ENCODE assay signal across 10 cellular contexts in genomic region chr3:111858641-111859040, GRCh38. TPM values are rescaled to one million over a fixed set of nuclear protein-coding genes. Genes with fewer than 3 reads are reported as not detected.
A peak's percentile ranks its signal among the peaks of the same experiment; 100 is the strongest.
DNase-seq lines count a peak whose midpoint lies in the region; ATAC-seq, FAIRE-seq and TF ChIP-seq lines count a peak whose summit lies in the region.
"Had no signal": no experiment of that assay in that cellular context is flagged by ENCODE, and none has a peak within 500 bp of the region (broad histone marks: within the 10 kb centered on the region; RNA-seq: fewer than 3 reads in every experiment).

No MANE protein-coding gene starts in this region.

- H3K27ac Mint-ChIP-seq in GM23338 (no peak overlapping the region), glutamatergic neuron (ENCODE audit: unreplicated experiment) (no peak overlapping the region)
- H3K27ac Mint-ChIP-seq: dendritic cell treated with granulocyte-macrophage colony-stimulating factor and Interleukin-4, amounts not matched to agents 40 ng/mL and 50 ng/mL, for 4 days had no signal

- TF ChIP-seq CTCF in GM23338 (conservative IDR thresholded peaks at IDR 0.05; ENCODE audit: low read depth in 2 of 2) (no peak), WI38 (IDR thresholded peaks at IDR 0.05; ENCODE audit: low read depth, low read length) (no peak), glutamatergic neuron (IDR thresholded peaks at IDR 0.05; ENCODE audit: partially characterized antibody, unreplicated experiment) (no peak)

- H3K4me3 Mint-ChIP-seq in GM23338: peak overlapping the region; percentile 97
- peak overlapping the region; percentile 86 for H3K4me3 Mint-ChIP-seq in glutamatergic neuron (ENCODE audit: unreplicated experiment)

- H3K27me3 ChIP-seq in GM23338 (ENCODE audit: insufficient read depth): peaks cover 33% of the 10 kb centered on the region
- no peaks in the 10 kb centered on the region for H3K27me3 ChIP-seq in rectal smooth muscle tissue (ENCODE audit: control insufficient read depth, insufficient read depth, low read length)

- no peaks in the 10 kb centered on the region for H3K36me3 ChIP-seq in GM23338 (ENCODE audit: insufficient read depth)
- no peaks in the 10 kb centered on the region for H3K36me3 ChIP-seq in rectal smooth muscle tissue (ENCODE audit: control insufficient read depth, insufficient read depth, low read length)

- H3K36me3 Mint-ChIP-seq in GM23338 (ENCODE audit: low read depth) (no peaks in the 10 kb centered on the region), glutamatergic neuron (ENCODE audit: unreplicated experiment) (no peaks in the 10 kb centered on the region)

- H3K9me3 Mint-ChIP-seq in GM23338 (no peaks in the 10 kb centered on the region), glutamatergic neuron (ENCODE audit: unreplicated experiment) (peaks cover 13% of the 10 kb centered on the region)
- H3K9me3 Mint-ChIP-seq: dendritic cell treated with granulocyte-macrophage colony-stimulating factor and Interleukin-4, amounts not matched to agents 40 ng/mL and 50 ng/mL, for 4 days had no signal

- H2AFZ ChIP-seq in GM23338: no peak overlapping the region

- H3K4me3 ChIP-seq in GM23338 (peak overlapping the region; percentile 71), WI38 (ENCODE audit: low read depth, low read length) (peak overlapping the region; percentile 78), rectal smooth muscle tissue (ENCODE audit: low read length) (peak overlapping the region; percentile 79)

- peaks cover 18% of the 10 kb centered on the region for H3K27me3 Mint-ChIP-seq in GM23338 (ENCODE audit: insufficient read depth, low read depth, poor library complexity)
- H3K27me3 Mint-ChIP-seq in glutamatergic neuron (ENCODE audit: unreplicated experiment): peaks cover 8% of the 10 kb centered on the region

- 0 out of 2 replicates have a peak, but pooled peaks cover 5% of the 10 kb centered on the region for H3F3A ChIP-seq in GM23338 (replicated peaks; ENCODE audit: low read depth)

- H3K4me1 ChIP-seq in GM23338 (ENCODE audit: insufficient read depth) (peaks cover 37% of the 10 kb centered on the region), rectal smooth muscle tissue (ENCODE audit: control insufficient read depth, insufficient read depth, low read length) (peaks cover 9% of the 10 kb centered on the region)

- no peaks in the 10 kb centered on the region for H3K9me2 ChIP-seq in GM23338 (ENCODE audit: insufficient read depth)

- no peak for FAIRE-seq in frontal cortex (lab: Jason Lieb, UNC)

- peaks cover 24% of the 10 kb centered on the region for H3K79me2 ChIP-seq in GM23338 (replicated peaks; ENCODE audit: insufficient read depth)

- no peak overlapping the region for H3K9ac ChIP-seq in rectal smooth muscle tissue (ENCODE audit: low read length)

- H4K20me1 ChIP-seq in GM23338 (replicated peaks; ENCODE audit: insufficient read depth): 0 out of 2 replicates have a peak, but pooled peaks cover 7% of the 10 kb centered on the region

- ATAC-seq in GM23338 (no peak), HG03108 (IDR thresholded peaks at IDR 0.05; ENCODE audit: unreplicated experiment) (no peak), GM19035 (IDR thresholded peaks at IDR 0.05; ENCODE audit: unreplicated experiment) (no peak)

- H3K4me2 ChIP-seq in GM23338: peak overlapping the region; percentile 65

- H3K4me1 Mint-ChIP-seq in GM23338: peaks cover 44% of the 10 kb centered on the region
- peaks cover 31% of the 10 kb centered on the region for H3K4me1 Mint-ChIP-seq in glutamatergic neuron (ENCODE audit: low read depth, unreplicated experiment)

- H3K27ac ChIP-seq in GM23338 (ENCODE audit: low read depth): no peak overlapping the region
- H3K27ac ChIP-seq in rectal smooth muscle tissue (ENCODE audit: low read depth, low read length): peak overlapping the region; percentile 97

- DNase-seq in GM23338 (ENCODE audit: low spot score) (peak; percentile 33), glutamatergic neuron (no peak), frontal cortex (ENCODE audit: low spot score in 2 of 2) (no peak)
- no peak for DNase-seq in stimulated activated CD4-positive, alpha-beta T cell treated with anti-CD3 and anti-CD28 coated beads, Interleukin-4, amount 100 ng/mL, for 24 hours
- DNase-seq: NCI-H2171 had no signal

TF ChIP-seq in GM23338, 12 proteins besides CTCF, POLR2A, EP300 and RAD21 (continues in another document):
- no peak for TF ChIP-seq EZH2phosphoT487 (IDR thresholded peaks at IDR 0.05; ENCODE audit: unreplicated experiment)
- TF ChIP-seq ZNF331 (CRISPR knock-in tag; IDR thresholded peaks at IDR 0.05; ENCODE audit: low read depth): no peak
- TF ChIP-seq, protein P1, sequence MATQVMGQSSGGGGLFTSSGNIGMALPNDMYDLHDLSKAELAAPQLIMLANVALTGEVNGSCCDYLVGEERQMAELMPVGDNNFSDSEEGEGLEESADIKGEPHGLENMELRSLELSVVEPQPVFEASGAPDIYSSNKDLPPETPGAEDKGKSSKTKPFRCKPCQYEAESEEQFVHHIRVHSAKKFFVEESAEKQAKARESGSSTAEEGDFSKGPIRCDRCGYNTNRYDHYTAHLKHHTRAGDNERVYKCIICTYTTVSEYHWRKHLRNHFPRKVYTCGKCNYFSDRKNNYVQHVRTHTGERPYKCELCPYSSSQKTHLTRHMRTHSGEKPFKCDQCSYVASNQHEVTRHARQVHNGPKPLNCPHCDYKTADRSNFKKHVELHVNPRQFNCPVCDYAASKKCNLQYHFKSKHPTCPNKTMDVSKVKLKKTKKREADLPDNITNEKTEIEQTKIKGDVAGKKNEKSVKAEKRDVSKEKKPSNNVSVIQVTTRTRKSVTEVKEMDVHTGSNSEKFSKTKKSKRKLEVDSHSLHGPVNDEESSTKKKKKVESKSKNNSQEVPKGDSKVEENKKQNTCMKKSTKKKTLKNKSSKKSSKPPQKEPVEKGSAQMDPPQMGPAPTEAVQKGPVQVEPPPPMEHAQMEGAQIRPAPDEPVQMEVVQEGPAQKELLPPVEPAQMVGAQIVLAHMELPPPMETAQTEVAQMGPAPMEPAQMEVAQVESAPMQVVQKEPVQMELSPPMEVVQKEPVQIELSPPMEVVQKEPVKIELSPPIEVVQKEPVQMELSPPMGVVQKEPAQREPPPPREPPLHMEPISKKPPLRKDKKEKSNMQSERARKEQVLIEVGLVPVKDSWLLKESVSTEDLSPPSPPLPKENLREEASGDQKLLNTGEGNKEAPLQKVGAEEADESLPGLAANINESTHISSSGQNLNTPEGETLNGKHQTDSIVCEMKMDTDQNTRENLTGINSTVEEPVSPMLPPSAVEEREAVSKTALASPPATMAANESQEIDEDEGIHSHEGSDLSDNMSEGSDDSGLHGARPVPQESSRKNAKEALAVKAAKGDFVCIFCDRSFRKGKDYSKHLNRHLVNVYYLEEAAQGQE (IDR thresholded peaks at IDR 0.05; ENCODE audit: unreplicated experiment): no peak
- no peak for TF ChIP-seq STAT1 (IDR thresholded peaks at IDR 0.05; ENCODE audit: unreplicated experiment)
- no peak for TF ChIP-seq CREB1 (CRISPR knock-in tag; IDR thresholded peaks at IDR 0.05; ENCODE audit: low read depth)
- no peak for TF ChIP-seq JUNB (IDR thresholded peaks at IDR 0.05; ENCODE audit: unreplicated experiment)

RNA-seq across cellular contexts. Expression of gene PHLDB2, which starts 0.4 kb away (rescaled TPM):
- total RNA-seq in GM23338 (2014; rRNA removed; shearing (Covaris generic)): 33.7 and 35.3 TPM in 2 replicates
- polyA plus RNA-seq in GM23338 (2016; fragmentation: Nextera tagmentation; extraction: Ambion mirVana): 17.5 and 19.5 TPM in 2 replicates
- total RNA-seq in glutamatergic neuron (ENCODE audit: unreplicated experiment) (18.7 TPM), frontal cortex (9.0 TPM)
